ENCODE assay signal across 25 cellular contexts in genomic region chr19:6318772-6319171, GRCh38. TPM values are rescaled to one million over a fixed set of nuclear protein-coding genes. Genes with fewer than 3 reads are reported as not detected.
DNase-seq lines count a peak whose midpoint lies in the region; ATAC-seq and TF ChIP-seq lines count a peak whose summit lies in the region.
"Had no signal": no experiment of that assay in that cellular context is flagged by ENCODE, and none has a peak within 500 bp of the region (broad histone marks: within the 10 kb centered on the region; RNA-seq: fewer than 3 reads in every experiment).

No MANE protein-coding gene starts in this region.

- intact Hi-C loops in activated CD8-positive, alpha-beta T cell treated with anti-CD3 and anti-CD28 coated beads for 36 hours (cut with micrococcal nuclease), result no loop called here

- in situ Hi-C loops in KBM-7 (cut with MboI; ENCODE audit: low pct_unique_long_range_greater_than_20kb, low sequenced_read_pairs), result no loop called here

- DNase-seq in activated CD8-positive, alpha-beta T cell treated with anti-CD3 and anti-CD28 coated beads for 36 hours, result peak; percentile 28
- DNase-seq in activated CD8-positive, alpha-beta T cell treated with anti-CD3 and anti-CD28 coated beads, Interleukin-2, amount 10 ng/mL, durations not matched to agents 7 days and 5 days, result no peak
- DNase-seq in Daoy (ENCODE audit: low read depth), result peak; percentile 82
- DNase-seq in RPMI7951 (ENCODE audit: low read depth), result peak; percentile 32
- peak; percentile 27 to 32 for DNase-seq in foreskin keratinocyte
- DNase-seq in KBM-7, result no peak
- no peak for DNase-seq in progenitor cell of endocrine pancreas (ENCODE audit: low spot score, unreplicated experiment)
- DNase-seq in mesenteric fat pad (ENCODE audit: low spot score), result no peak
- DNase-seq: activated CD8-positive, alpha-beta memory T cell treated with anti-CD3 and anti-CD28 coated beads for 24 hours; Caco-2; GDM1; heart right ventricle; islet precursor cell; MM.1S; NCI-H187; NCI-H510A treated with DMSO at 0.1 percent for 48 hours; substantia nigra had no signal

- peak; percentile 24 for ATAC-seq in activated CD8-positive, alpha-beta T cell treated with anti-CD3 and anti-CD28 coated beads for 36 hours
- no peak for ATAC-seq in activated CD8-positive, alpha-beta T cell treated with anti-CD3 and anti-CD28 coated beads, Interleukin-2, amount 10 ng/mL, durations not matched to agents 7 days and 5 days
- no peak for ATAC-seq in foreskin keratinocyte
- ATAC-seq: GM23338, heart right ventricle had no signal

- H3K27ac ChIP-seq in foreskin keratinocyte, result no peak overlapping the region
- H3K27ac ChIP-seq: cardiac muscle cell, esophagus muscularis mucosa, heart right ventricle had no signal

- no peaks in the 10 kb centered on the region for H3K4me1 Mint-ChIP-seq in activated CD8-positive, alpha-beta T cell treated with anti-CD3 and anti-CD28 coated beads for 36 hours (ENCODE audit: low read depth)
- no peaks in the 10 kb centered on the region for H3K4me1 Mint-ChIP-seq in activated CD8-positive, alpha-beta T cell treated with anti-CD3 and anti-CD28 coated beads, Interleukin-2, amount 10 ng/mL, durations not matched to agents 7 days and 5 days (ENCODE audit: low read depth)
- no peaks in the 10 kb centered on the region for H3K4me1 Mint-ChIP-seq in progenitor cell of endocrine pancreas (ENCODE audit: low read depth)
- H3K4me1 Mint-ChIP-seq: GM23338, memory B cell, nephron had no signal

- H3K27ac Mint-ChIP-seq in activated CD8-positive, alpha-beta T cell treated with anti-CD3 and anti-CD28 coated beads for 36 hours, result no peak overlapping the region
- H3K27ac Mint-ChIP-seq in activated CD8-positive, alpha-beta T cell treated with anti-CD3 and anti-CD28 coated beads, Interleukin-2, amount 10 ng/mL, durations not matched to agents 7 days and 5 days, result no peak overlapping the region
- no peak overlapping the region for H3K27ac Mint-ChIP-seq in progenitor cell of endocrine pancreas
- H3K27ac Mint-ChIP-seq: GM23338, memory B cell, nephron had no signal

- H3K36me3 Mint-ChIP-seq in activated CD8-positive, alpha-beta T cell treated with anti-CD3 and anti-CD28 coated beads for 36 hours (ENCODE audit: low read depth), result peaks cover 3% of the 10 kb centered on the region
- H3K36me3 Mint-ChIP-seq in activated CD8-positive, alpha-beta T cell treated with anti-CD3 and anti-CD28 coated beads, Interleukin-2, amount 10 ng/mL, durations not matched to agents 7 days and 5 days (ENCODE audit: low read depth), result no peaks in the 10 kb centered on the region
- peaks cover 1% of the 10 kb centered on the region for H3K36me3 Mint-ChIP-seq in progenitor cell of endocrine pancreas (ENCODE audit: insufficient read depth)

- no peak overlapping the region for H3K4me3 Mint-ChIP-seq in activated CD8-positive, alpha-beta T cell treated with anti-CD3 and anti-CD28 coated beads for 36 hours
- H3K4me3 Mint-ChIP-seq in activated CD8-positive, alpha-beta T cell treated with anti-CD3 and anti-CD28 coated beads, Interleukin-2, amount 10 ng/mL, durations not matched to agents 7 days and 5 days, result no peak overlapping the region
- no peak overlapping the region for H3K4me3 Mint-ChIP-seq in progenitor cell of endocrine pancreas (ENCODE audit: low read depth)
- H3K4me3 Mint-ChIP-seq: GM23338, memory B cell, nephron had no signal

- no peaks in the 10 kb centered on the region for H3K4me1 ChIP-seq in foreskin keratinocyte
- H3K4me1 ChIP-seq: Caco-2, esophagus muscularis mucosa, heart right ventricle had no signal

- CTCF ChIA-PET in activated CD8-positive, alpha-beta T cell treated with anti-CD3 and anti-CD28 coated beads for 36 hours (lab: Charles Lee), result interaction anchor here (1.3 kb wide), 1 partner anchor 32 kb away, joined by 4 read pairs; no protein-coding TSS in a partner anchor
- CTCF ChIA-PET in activated CD8-positive, alpha-beta T cell treated with anti-CD3 and anti-CD28 coated beads, Interleukin-2, amount 10 ng/mL, durations not matched to agents 7 days and 5 days (lab: Charles Lee), result no interaction called here

- POLR2A ChIA-PET in activated CD8-positive, alpha-beta T cell treated with anti-CD3 and anti-CD28 coated beads for 36 hours (lab: Charles Lee), result no interaction called here
- POLR2A ChIA-PET in activated CD8-positive, alpha-beta T cell treated with anti-CD3 and anti-CD28 coated beads, Interleukin-2, amount 10 ng/mL, durations not matched to agents 7 days and 5 days (lab: Charles Lee), result no interaction called here

- TF ChIP-seq CTCF in activated CD8-positive, alpha-beta T cell treated with anti-CD3 and anti-CD28 coated beads for 36 hours (IDR thresholded peaks at IDR 0.05), result no peak
- TF ChIP-seq CTCF in foreskin keratinocyte (conservative IDR thresholded peaks at IDR 0.05) (no peak), progenitor cell of endocrine pancreas (IDR thresholded peaks at IDR 0.05; ENCODE audit: unreplicated experiment) (no peak)

- no peaks in the 10 kb centered on the region for H3K27me3 ChIP-seq in foreskin keratinocyte
- H3K27me3 ChIP-seq: cardiac muscle cell had no signal

- peaks cover 2% of the 10 kb centered on the region for H3K9me3 Mint-ChIP-seq in activated CD8-positive, alpha-beta T cell treated with anti-CD3 and anti-CD28 coated beads for 36 hours
- H3K9me3 Mint-ChIP-seq in activated CD8-positive, alpha-beta T cell treated with anti-CD3 and anti-CD28 coated beads, Interleukin-2, amount 10 ng/mL, durations not matched to agents 7 days and 5 days (ENCODE audit: insufficient read depth), result no peaks in the 10 kb centered on the region
- peaks cover 4% of the 10 kb centered on the region for H3K9me3 Mint-ChIP-seq in progenitor cell of endocrine pancreas (ENCODE audit: low read depth)

- no peaks in the 10 kb centered on the region for H3K27me3 Mint-ChIP-seq in activated CD8-positive, alpha-beta T cell treated with anti-CD3 and anti-CD28 coated beads for 36 hours
- H3K27me3 Mint-ChIP-seq in activated CD8-positive, alpha-beta T cell treated with anti-CD3 and anti-CD28 coated beads, Interleukin-2, amount 10 ng/mL, durations not matched to agents 7 days and 5 days (ENCODE audit: low read depth), result peaks cover 1% of the 10 kb centered on the region
- peaks cover 20% of the 10 kb centered on the region for H3K27me3 Mint-ChIP-seq in progenitor cell of endocrine pancreas

RNA-seq across cellular contexts. Expression of gene ACER1, which starts 14.6 kb away (rescaled TPM):
- total RNA-seq in activated CD8-positive, alpha-beta T cell treated with anti-CD3 and anti-CD28 coated beads for 36 hours, result not detected
- under 1 TPM; 0.26 to 0.29 TPM for total RNA-seq in activated CD8-positive, alpha-beta T cell treated with anti-CD3 and anti-CD28 coated beads, Interleukin-2, amount 10 ng/mL, durations not matched to agents 7 days and 5 days
- total RNA-seq in Daoy (2014; rRNA removed; shearing (Covaris generic)), result not detected in 2 replicates
- total RNA-seq in RPMI7951 (2014; rRNA removed; shearing (Covaris generic)), result not detected in 2 replicates
- total RNA-seq in foreskin keratinocyte (not detected in 2 replicates), progenitor cell of endocrine pancreas (not detected in 2 replicates), mesenteric fat pad (not detected)
- polyA plus RNA-seq in foreskin keratinocyte, result 0.06 TPM in 1 of 2 replicates, not detected in the other
- total RNA-seq: Caco-2, cardiac muscle cell, esophagus muscularis mucosa, GM23338, heart right ventricle, pulmonary artery endothelial cell, SK-MEL-5 had no signal
- polyA plus RNA-seq: AG04450, cardiac muscle cell, GM23338, heart right ventricle had no signal

RNA-seq across cellular contexts. Expression of gene MLLT1, which starts 39.0 kb away (rescaled TPM):
- total RNA-seq in activated CD8-positive, alpha-beta T cell treated with anti-CD3 and anti-CD28 coated beads for 36 hours, result 10 to 100 TPM; 41.4 to 44.6 TPM
- 10 to 100 TPM; 37.3 to 48.7 TPM for total RNA-seq in activated CD8-positive, alpha-beta T cell treated with anti-CD3 and anti-CD28 coated beads, Interleukin-2, amount 10 ng/mL, durations not matched to agents 7 days and 5 days
- total RNA-seq in Daoy (2014; rRNA removed; shearing (Covaris generic)), result 8.0 and 15.4 TPM in 2 replicates
- total RNA-seq in RPMI7951 (2014; rRNA removed; shearing (Covaris generic)), result 7.8 and 8.8 TPM in 2 replicates
- total RNA-seq in foreskin keratinocyte, result 18.9 and 24.4 TPM in 2 replicates
- polyA plus RNA-seq in foreskin keratinocyte, result 23.9 and 26.1 TPM in 2 replicates
- 93.6 and 106 TPM in 2 replicates for total RNA-seq in progenitor cell of endocrine pancreas
- 62.3 TPM for total RNA-seq in mesenteric fat pad

RNA-seq across cellular contexts. Expression of gene CLPP, which starts 42.6 kb away (rescaled TPM):
- 100 to 1,000 TPM; 169 to 175 TPM for total RNA-seq in activated CD8-positive, alpha-beta T cell treated with anti-CD3 and anti-CD28 coated beads for 36 hours
- total RNA-seq in activated CD8-positive, alpha-beta T cell treated with anti-CD3 and anti-CD28 coated beads, Interleukin-2, amount 10 ng/mL, durations not matched to agents 7 days and 5 days, result 100 to 1,000 TPM; 142 to 160 TPM
- total RNA-seq in Daoy (2014; rRNA removed; shearing (Covaris generic)), result 108 and 135 TPM in 2 replicates
- total RNA-seq in RPMI7951 (2014; rRNA removed; shearing (Covaris generic)), result 111 and 175 TPM in 2 replicates
- 82.0 and 82.7 TPM in 2 replicates for total RNA-seq in foreskin keratinocyte
- 119 and 125 TPM in 2 replicates for polyA plus RNA-seq in foreskin keratinocyte
- total RNA-seq in progenitor cell of endocrine pancreas, result 58.0 and 61.3 TPM in 2 replicates
- total RNA-seq in mesenteric fat pad, result 59.8 TPM

RNA-seq across cellular contexts. Expression of gene ALKBH7, which starts 53.8 kb away (rescaled TPM):
- total RNA-seq in activated CD8-positive, alpha-beta T cell treated with anti-CD3 and anti-CD28 coated beads for 36 hours, result 10 to 100 TPM; 34.9 to 40.1 TPM
- total RNA-seq in activated CD8-positive, alpha-beta T cell treated with anti-CD3 and anti-CD28 coated beads, Interleukin-2, amount 10 ng/mL, durations not matched to agents 7 days and 5 days, result 10 to 100 TPM; 46.1 to 48.8 TPM
- 35.7 and 36.1 TPM in 2 replicates for total RNA-seq in Daoy (2014; rRNA removed; shearing (Covaris generic))
- 51.8 and 57.9 TPM in 2 replicates for total RNA-seq in RPMI7951 (2014; rRNA removed; shearing (Covaris generic))
- 28.8 and 30.2 TPM in 2 replicates for total RNA-seq in foreskin keratinocyte
- 49.3 and 54.0 TPM in 2 replicates for polyA plus RNA-seq in foreskin keratinocyte
- 72.1 and 79.1 TPM in 2 replicates for total RNA-seq in progenitor cell of endocrine pancreas
- total RNA-seq in mesenteric fat pad, result 45.7 TPM

RNA-seq across cellular contexts. Expression of gene PSPN, which starts 57.0 kb away (rescaled TPM):
- 1 to 10 TPM; 1.2 to 1.4 TPM for total RNA-seq in activated CD8-positive, alpha-beta T cell treated with anti-CD3 and anti-CD28 coated beads for 36 hours
- 1 to 10 TPM; 2.1 to 2.6 TPM for total RNA-seq in activated CD8-positive, alpha-beta T cell treated with anti-CD3 and anti-CD28 coated beads, Interleukin-2, amount 10 ng/mL, durations not matched to agents 7 days and 5 days
- 1.1 and 1.6 TPM in 2 replicates for total RNA-seq in Daoy (2014; rRNA removed; shearing (Covaris generic))
- 0.84 and 1.4 TPM in 2 replicates for total RNA-seq in RPMI7951 (2014; rRNA removed; shearing (Covaris generic))
- 1.1 and 1.2 TPM in 2 replicates for total RNA-seq in foreskin keratinocyte
- 1.0 and 1.2 TPM in 2 replicates for polyA plus RNA-seq in foreskin keratinocyte
- total RNA-seq in progenitor cell of endocrine pancreas, result 4.3 TPM in 2 replicates
- 0.87 TPM for total RNA-seq in mesenteric fat pad

Comparison
In these comparisons a context has a peak if more than half of its experiments do, and no peak if none do; other contexts are left out.
1. DNase-seq: peak in activated CD8-positive, alpha-beta T cell treated with anti-CD3 and anti-CD28 coated beads for 36 hours (single experiment), Daoy (single experiment), RPMI7951 (single experiment) and foreskin keratinocyte (2 of 2); none in activated CD8-positive, alpha-beta T cell treated with anti-CD3 and anti-CD28 coated beads, Interleukin-2, amount 10 ng/mL, durations not matched to agents 7 days and 5 days (single experiment), KBM-7 (single experiment), progenitor cell of endocrine pancreas (single experiment) and mesenteric fat pad (single experiment).